ENCODE assay signal across 12 cellular contexts in the genomic region with DNA sequence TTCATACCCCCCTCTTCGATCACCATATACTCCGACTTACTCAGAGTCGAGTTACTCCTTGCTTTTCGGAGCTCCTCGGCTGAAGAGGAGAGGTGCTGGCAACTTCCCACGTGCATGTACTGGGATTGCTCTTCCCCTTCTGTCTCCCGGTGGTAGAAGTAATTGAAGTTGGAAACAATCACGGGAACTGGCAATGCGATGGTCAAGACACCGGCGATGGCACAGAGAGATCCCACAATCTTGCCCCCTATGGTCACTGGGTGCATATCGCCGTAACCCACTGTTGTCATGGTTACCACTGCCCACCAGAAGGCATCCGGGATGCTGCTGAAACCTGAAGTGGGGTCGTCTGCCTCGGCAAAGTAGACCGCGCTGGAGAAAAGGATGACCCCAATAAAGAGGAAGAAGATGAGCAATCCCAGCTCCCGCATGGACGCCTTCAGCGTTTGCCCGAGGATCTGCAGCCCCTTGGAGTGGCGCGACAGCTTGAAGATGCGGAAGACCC. TPM values are rescaled to one million over a fixed set of nuclear protein-coding genes. Genes with fewer than 3 reads are reported as not detected.
DNase-seq lines count a peak whose midpoint lies in the region; ATAC-seq, FAIRE-seq and TF ChIP-seq lines count a peak whose summit lies in the region.
"Had no signal": no experiment of that assay in that cellular context is flagged by ENCODE, and none has a peak within 500 bp of the region (broad histone marks: within the 10 kb centered on the region; RNA-seq: fewer than 3 reads in every experiment).

No MANE protein-coding gene starts in this region.

- peak overlapping the region; percentile 84 for H3K4me2 ChIP-seq in fibroblast of lung (ENCODE audit: extremely low read depth, insufficient read depth, low read length)

- H3K36me3 Mint-ChIP-seq in activated CD4-positive, alpha-beta memory T cell treated with anti-CD3 and anti-CD28 coated beads, Interleukin-2, amount 10 ng/mL, durations not matched to agents 7 days and 5 days (ENCODE audit: low read depth) = peaks cover 52% of the 10 kb centered on the region

- CTCF ChIA-PET in activated CD4-positive, alpha-beta memory T cell treated with anti-CD3 and anti-CD28 coated beads, Interleukin-2, amount 10 ng/mL, durations not matched to agents 7 days and 5 days (lab: Charles Lee) = interaction anchor here (1.0 to 4.8 kb wide), 11 partner anchors 11 to 335 kb away, joined by 3 to 40 read pairs (median 5); no protein-coding TSS in a partner anchor

- WGBS in suprapubic skin = 79% methylated on average over 16 of the region's 25 CpGs

- H3K4me1 ChIP-seq in fibroblast of lung (ENCODE audit: control insufficient read depth, extremely low read depth, insufficient read depth, low read length) = peaks cover 12% of the 10 kb centered on the region
- peaks cover 17% of the 10 kb centered on the region for H3K4me1 ChIP-seq in suprapubic skin
- H3K4me1 ChIP-seq in foreskin keratinocyte = no peaks in the 10 kb centered on the region
- H3K4me1 ChIP-seq: ascending aorta had no signal

- no peak for FAIRE-seq in GM12892 (lab: Jason Lieb, UNC)

- no peak for ATAC-seq in HG03521 (IDR thresholded peaks at IDR 0.05; ENCODE audit: unreplicated experiment)
- ATAC-seq in foreskin keratinocyte = no peak
- ATAC-seq: HCT116, left colon had no signal

- peak overlapping the region; percentile 58 for H3K27ac ChIP-seq in fibroblast of lung (ENCODE audit: insufficient read depth, low read length)
- no peak overlapping the region for H3K27ac ChIP-seq in suprapubic skin
- no peak overlapping the region for H3K27ac ChIP-seq in foreskin keratinocyte
- H3K27ac ChIP-seq: ascending aorta had no signal

- no peak for TF ChIP-seq POLR2A in suprapubic skin (IDR thresholded peaks at IDR 0.05)
- TF ChIP-seq POLR2A in GM12892 (IDR thresholded peaks at IDR 0.05; ENCODE audit: low read depth, low read length) = no peak

- peak overlapping the region; percentile 89 for H3K27ac Mint-ChIP-seq in activated CD4-positive, alpha-beta memory T cell treated with anti-CD3 and anti-CD28 coated beads, Interleukin-2, amount 10 ng/mL, durations not matched to agents 7 days and 5 days

- no peak overlapping the region for H2AFZ ChIP-seq in fibroblast of lung (ENCODE audit: low read length)

- peak overlapping the region; percentile 100 for H3K4me3 Mint-ChIP-seq in activated CD4-positive, alpha-beta memory T cell treated with anti-CD3 and anti-CD28 coated beads, Interleukin-2, amount 10 ng/mL, durations not matched to agents 7 days and 5 days

- no peak for TF ChIP-seq CTCF in fibroblast of lung (conservative IDR thresholded peaks at IDR 0.05 in 1 of 2, IDR thresholded peaks at IDR 0.05 in 1 of 2; ENCODE audit: low read depth in 1 of 2, low read length in 2 of 2)
- TF ChIP-seq CTCF in suprapubic skin (IDR thresholded peaks at IDR 0.05) = no peak
- TF ChIP-seq CTCF in foreskin keratinocyte (conservative IDR thresholded peaks at IDR 0.05) = no peak

- POLR2A ChIA-PET in activated CD4-positive, alpha-beta memory T cell treated with anti-CD3 and anti-CD28 coated beads, Interleukin-2, amount 10 ng/mL, durations not matched to agents 7 days and 5 days (lab: Charles Lee) = interaction anchor here (0.6 to 8.1 kb wide), 25 partner anchors 9 to 467 kb away, joined by 3 to 206 read pairs (median 6); a partner anchor contains a TSS

- no peaks in the 10 kb centered on the region for H3K27me3 ChIP-seq in fibroblast of lung (ENCODE audit: control insufficient read depth, insufficient read depth, low read length)
- H3K27me3 ChIP-seq in suprapubic skin = peaks cover 64% of the 10 kb centered on the region
- H3K27me3 ChIP-seq in foreskin keratinocyte = peaks cover 96% of the 10 kb centered on the region

- H3K9me3 ChIP-seq in fibroblast of lung (ENCODE audit: control insufficient read depth, insufficient read depth, low read depth, low read length) (no peaks in the 10 kb centered on the region), suprapubic skin (no peaks in the 10 kb centered on the region)
- H3K9me3 ChIP-seq: ascending aorta had no signal

- no peaks in the 10 kb centered on the region for H4K20me1 ChIP-seq in fibroblast of lung (ENCODE audit: control insufficient read depth, extremely low read depth, insufficient read depth, low read length)

- H3K27me3 Mint-ChIP-seq in activated CD4-positive, alpha-beta memory T cell treated with anti-CD3 and anti-CD28 coated beads, Interleukin-2, amount 10 ng/mL, durations not matched to agents 7 days and 5 days = no peaks in the 10 kb centered on the region

- H3K4me3 ChIP-seq in fibroblast of lung (replicated peaks in 1 of 4; ENCODE audit: control extremely low read depth in 1 of 4, insufficient read depth in 1 of 4, low read depth in 3 of 4, low read length in 4 of 4) = peak overlapping the region in 3 of 4 experiments; percentile 29 to 51 (median 35)
- H3K4me3 ChIP-seq in suprapubic skin = peak overlapping the region; percentile 59

- no peak for TF ChIP-seq EP300 in suprapubic skin (IDR thresholded peaks at IDR 0.05)

- peaks cover 8% of the 10 kb centered on the region for H3K79me2 ChIP-seq in fibroblast of lung (ENCODE audit: control insufficient read depth, insufficient read depth, low read length)

- DNase-seq in activated gamma-delta T cell treated with Interleukin-2 at 50 U/mL for 16 hours (peak; percentile 16), activated gamma-delta T cell (lab: John Stamatoyannopoulos, UW) (no peak), fibroblast of lung (ENCODE audit: low read depth in 2 of 2) (no peak), suprapubic skin (ENCODE audit: low spot score in 2 of 2) (no peak), foreskin keratinocyte (no peak), GM12892 (ENCODE audit: insufficient read length) (no peak)
- peak; percentile 42 for DNase-seq in activated CD4-positive, alpha-beta memory T cell treated with anti-CD3 and anti-CD28 coated beads, Interleukin-2, amount 10 ng/mL, durations not matched to agents 7 days and 5 days
- DNase-seq: COR-L47 had no signal

- H3K9ac ChIP-seq in fibroblast of lung (ENCODE audit: insufficient read depth, low read length) = no peak overlapping the region

- no peaks in the 10 kb centered on the region for H3K9me3 Mint-ChIP-seq in activated CD4-positive, alpha-beta memory T cell treated with anti-CD3 and anti-CD28 coated beads, Interleukin-2, amount 10 ng/mL, durations not matched to agents 7 days and 5 days

- peaks cover 32% of the 10 kb centered on the region for H3K4me1 Mint-ChIP-seq in activated CD4-positive, alpha-beta memory T cell treated with anti-CD3 and anti-CD28 coated beads, Interleukin-2, amount 10 ng/mL, durations not matched to agents 7 days and 5 days

- H3K36me3 ChIP-seq in fibroblast of lung (ENCODE audit: control insufficient read depth, insufficient read depth, low read length) (no peaks in the 10 kb centered on the region), suprapubic skin (no peaks in the 10 kb centered on the region)
- H3K36me3 ChIP-seq: ascending aorta had no signal

RNA-seq across cellular contexts. Expression of a gene that starts 1.5 kb away (rescaled TPM):
- total RNA-seq in activated CD4-positive, alpha-beta memory T cell treated with anti-CD3 and anti-CD28 coated beads, Interleukin-2, amount 10 ng/mL, durations not matched to agents 7 days and 5 days = 10 to 100 TPM; 84.9 to 86.2 TPM
- total RNA-seq in fibroblast of lung = 3.3 and 5.6 TPM in 2 replicates
- polyA plus RNA-seq in fibroblast of lung = 2.7 and 4.6 TPM in 2 replicates
- polyA plus RNA-seq in fibroblast of lung (2012) = 1.4 and 2.1 TPM in 2 replicates
- 7.3 and 7.8 TPM in 2 replicates for polyA minus RNA-seq in fibroblast of lung (ENCODE audit: low replicate concordance)
- 1 to 10 TPM in 1 of 4 donors, under 1 TPM in 2, not detected in 1; 0.34 to 1.4 (median 0.80) TPM for total RNA-seq in suprapubic skin
- total RNA-seq in foreskin keratinocyte = not detected in 2 replicates
- not detected in 2 replicates for polyA plus RNA-seq in foreskin keratinocyte
- polyA plus RNA-seq in GM12892 (2012; ENCODE audit: missing spikeins) = 0.85 TPM
- total RNA-seq: ascending aorta had no signal

Comparison
In these comparisons a context has a peak if more than half of its experiments do, and no peak if none do; other contexts are left out.
1. DNase-seq: peak in activated gamma-delta T cell treated with Interleukin-2 at 50 U/mL for 16 hours (single experiment) and activated CD4-positive, alpha-beta memory T cell treated with anti-CD3 and anti-CD28 coated beads, Interleukin-2, amount 10 ng/mL, durations not matched to agents 7 days and 5 days (single experiment); none in activated gamma-delta T cell (single experiment), fibroblast of lung (0 of 2), suprapubic skin (0 of 2), foreskin keratinocyte (0 of 2) and GM12892 (single experiment).
2. RNA of a gene that starts 1.5 kb away (total RNA-seq): 84.9 to 86.2 TPM in activated CD4-positive, alpha-beta memory T cell treated with anti-CD3 and anti-CD28 coated beads, Interleukin-2, amount 10 ng/mL, durations not matched to agents 7 days and 5 days; 3.3 to 5.6 TPM in fibroblast of lung, 0.34 to 1.4 TPM in suprapubic skin and not detected in foreskin keratinocyte; every median in the first group is over 10 times any median in the second.